Comparison of ENCODE assay signal across 23 cellular contexts in genomic region chr19:41898235-41898634, GRCh38. TPM values are rescaled to one million over a fixed set of nuclear protein-coding genes. Genes with fewer than 3 reads are reported as not detected.
DNase-seq lines count a peak whose midpoint lies in the region; ATAC-seq lines count a peak whose summit lies in the region.
"Had no signal": no experiment of that assay in that cellular context is flagged by ENCODE, and none has a peak within 500 bp of the region (broad histone marks: within the 10 kb centered on the region; RNA-seq: fewer than 3 reads in every experiment).

No MANE protein-coding gene starts in this region.

- ATAC-seq in activated naive CD4-positive, alpha-beta T cell treated with anti-CD3 and anti-CD28 coated beads, Interleukin-2, amount 50 U/mL, for 72 hours, result no peak
- ATAC-seq in naive thymus-derived CD4-positive, alpha-beta T cell, result no peak
- peak; percentile 27 for ATAC-seq in aorta (ENCODE audit: low FRiP score)
- no peak for ATAC-seq in GM21529 (IDR thresholded peaks at IDR 0.05; ENCODE audit: unreplicated experiment)
- ATAC-seq: A549, Panc1 had no signal

- H3K27me3 ChIP-seq in naive thymus-derived CD4-positive, alpha-beta T cell (ENCODE audit: control insufficient read depth in 2 of 2, insufficient read depth in 2 of 2, low read length in 2 of 2), result no peaks in the 10 kb centered on the region
- H3K27me3 ChIP-seq in aorta (ENCODE audit: control insufficient read depth in 1 of 2, insufficient read depth in 2 of 2, low read length in 1 of 2), result no peaks in the 10 kb centered on the region
- H3K27me3 ChIP-seq: BLaER1 had no signal

- H3K4me3 Mint-ChIP-seq in activated naive CD8-positive, alpha-beta T cell, result no peak overlapping the region
- peak overlapping the region in 3 of 10 donors; percentile 30 to 46 (median 35) for H3K4me3 Mint-ChIP-seq in naive thymus-derived CD4-positive, alpha-beta T cell
- H3K4me3 Mint-ChIP-seq: H9 had no signal

- peaks cover 18 to 57% of the 10 kb centered on the region in 2 donors for H3K4me1 ChIP-seq in naive thymus-derived CD4-positive, alpha-beta T cell (ENCODE audit: control insufficient read depth in 2 of 2, insufficient read depth in 2 of 2, low read length in 2 of 2)
- no peaks in the 10 kb centered on the region for H3K4me1 ChIP-seq in aorta (ENCODE audit: control insufficient read depth in 1 of 2, insufficient read depth in 2 of 2, low read length in 2 of 2)

- peak overlapping the region; percentile 5 for H3K27ac ChIP-seq in naive thymus-derived CD4-positive, alpha-beta T cell (ENCODE audit: low read depth, low read length)
- H3K27ac ChIP-seq in aorta (ENCODE audit: low read depth in 1 of 2, low read length in 2 of 2), result no peak overlapping the region
- H3K27ac ChIP-seq: A549, BLaER1 had no signal

- no peak for DNase-seq in activated naive CD4-positive, alpha-beta T cell treated with anti-CD3 and anti-CD28 coated beads, Interleukin-2, amount 50 U/mL, for 72 hours (ENCODE audit: low spot score in 2 of 2)
- DNase-seq in activated naive CD4-positive, alpha-beta T cell treated with Interleukin-2 at 50 U/mL for 16 hours, result no peak
- DNase-seq in naive thymus-derived CD4-positive, alpha-beta T cell, result no peak
- DNase-seq in aorta (no peak), NCI-H748 treated with DMSO at 0.1 percent for 48 hours (lab: John Stamatoyannopoulos, UW) (no peak), putamen (ENCODE audit: low spot score) (no peak)
- DNase-seq: DMS79, H9, Karpas-422, MM.1S, NCI-H1092, NCI-H1436 treated with DMSO at 0.1 percent for 48 hours, NCI-H2029 treated with DMSO at 0.1 percent for 48 hours, NCI-H2171, NCI-H446, NCI-H526 treated with DMSO at 0.1 percent for 48 hours, Right ventricle myocardium superior had no signal

- H3K4me1 Mint-ChIP-seq in activated naive CD8-positive, alpha-beta T cell (ENCODE audit: low read depth), result peaks cover 64% of the 10 kb centered on the region
- peaks cover 30 to 75% (median 46%) of the 10 kb centered on the region in 7 donors for H3K4me1 Mint-ChIP-seq in naive thymus-derived CD4-positive, alpha-beta T cell

- no peaks in the 10 kb centered on the region for H3K27me3 Mint-ChIP-seq in activated naive CD8-positive, alpha-beta T cell
- H3K27me3 Mint-ChIP-seq in naive thymus-derived CD4-positive, alpha-beta T cell, result no peaks in the 10 kb centered on the region

- peaks cover 32 to 89% (median 52%) of the 10 kb centered on the region in 3 experiments for H3K36me3 ChIP-seq in naive thymus-derived CD4-positive, alpha-beta T cell (ENCODE audit: control insufficient read depth in 2 of 3, insufficient read depth in 3 of 3, low read length in 3 of 3)
- peaks cover 6 to 13% of the 10 kb centered on the region in 2 donors for H3K36me3 ChIP-seq in aorta (ENCODE audit: control insufficient read depth in 1 of 2, insufficient read depth in 2 of 2, low read length in 1 of 2)

- intact Hi-C loops in naive thymus-derived CD4-positive, alpha-beta T cell (cut with micrococcal nuclease), result no loop called here
- intact Hi-C loops in aorta (cut with DNase I), result no loop called here

- H3K36me3 Mint-ChIP-seq in activated naive CD4-positive, alpha-beta T cell treated with anti-CD3 and anti-CD28 coated beads, Interleukin-2, amount 50 U/mL, for 72 hours, result peaks cover 11 to 30% of the 10 kb centered on the region in 2 donors
- H3K36me3 Mint-ChIP-seq in activated naive CD8-positive, alpha-beta T cell, result peaks cover 7% of the 10 kb centered on the region
- peaks cover 7 to 42% (median 20%) of the 10 kb centered on the region in 5 donors for H3K36me3 Mint-ChIP-seq in naive thymus-derived CD4-positive, alpha-beta T cell

- no peak overlapping the region for H3K4me3 ChIP-seq in naive thymus-derived CD4-positive, alpha-beta T cell (ENCODE audit: low read length)
- H3K4me3 ChIP-seq in aorta (ENCODE audit: low read length in 2 of 2), result no peak overlapping the region
- H3K4me3 ChIP-seq: A549, BLaER1 had no signal

- CTCF ChIA-PET in naive thymus-derived CD4-positive, alpha-beta T cell (lab: Charles Lee), result interaction anchor here (0.8 kb wide), 1 partner anchor 10 kb away, joined by 4 read pairs; no protein-coding TSS in a partner anchor

- no peaks in the 10 kb centered on the region for H3K9me3 ChIP-seq in naive thymus-derived CD4-positive, alpha-beta T cell (ENCODE audit: control insufficient read depth in 2 of 3, low read length in 3 of 3)
- no peaks in the 10 kb centered on the region for H3K9me3 ChIP-seq in aorta (ENCODE audit: control insufficient read depth, low read length)
- H3K9me3 ChIP-seq: A549, BLaER1 had no signal

- POLR2A ChIA-PET in naive thymus-derived CD4-positive, alpha-beta T cell (lab: Charles Lee), result interaction anchor here (1.2 to 15.6 kb wide), 3 partner anchors 11 to 25 kb away, joined by 7 to 348 read pairs (median 16); partner anchors contain the start of gene ARHGEF1

- peak overlapping the region; percentile 36 to 59 for H3K27ac Mint-ChIP-seq in activated naive CD4-positive, alpha-beta T cell treated with anti-CD3 and anti-CD28 coated beads, Interleukin-2, amount 50 U/mL, for 72 hours
- peak overlapping the region; percentile 73 for H3K27ac Mint-ChIP-seq in activated naive CD8-positive, alpha-beta T cell
- H3K27ac Mint-ChIP-seq in naive thymus-derived CD4-positive, alpha-beta T cell, result peak overlapping the region in 5 of 9 donors; percentile 63 to 84 (median 81)

- H3K9me3 Mint-ChIP-seq in activated naive CD4-positive, alpha-beta T cell treated with anti-CD3 and anti-CD28 coated beads, Interleukin-2, amount 50 U/mL, for 72 hours, result no peaks in the 10 kb centered on the region
- H3K9me3 Mint-ChIP-seq in activated naive CD8-positive, alpha-beta T cell (ENCODE audit: low read depth), result no peaks in the 10 kb centered on the region
- no peaks in the 10 kb centered on the region for H3K9me3 Mint-ChIP-seq in naive thymus-derived CD4-positive, alpha-beta T cell
- H3K9me3 Mint-ChIP-seq: H9 had no signal

- 90 to 91% methylated on average over 15 of the region's 15 CpGs for WGBS in aorta, 2 donors

RNA-seq across cellular contexts. Expression of gene ARHGEF1, which starts 15.3 kb away (rescaled TPM):
- total RNA-seq in activated naive CD4-positive, alpha-beta T cell treated with anti-CD3 and anti-CD28 coated beads, Interleukin-2, amount 50 U/mL, for 72 hours, result 100 to 1,000 TPM; 361 to 383 TPM
- total RNA-seq in naive thymus-derived CD4-positive, alpha-beta T cell, result 1,000 to 10,000 TPM in 4 of 5 experiments, 100 to 1,000 TPM in 1; 662 to 1,236 (median 1,141) TPM
- polyA plus RNA-seq in naive thymus-derived CD4-positive, alpha-beta T cell, result 100 to 1,000 TPM; 184 to 367 TPM
- 100 to 1,000 TPM in 1 of 2 donors, 10 to 100 TPM in 1; 95.5 to 137 TPM for total RNA-seq in aorta
- polyA plus RNA-seq in aorta, result 100 to 1,000 TPM in 1 of 2 donors, 10 to 100 TPM in 1; 29.8 to 163 TPM

RNA-seq across cellular contexts. Expression of gene CD79A, which starts 21.2 kb away (rescaled TPM):
- total RNA-seq in activated naive CD4-positive, alpha-beta T cell treated with anti-CD3 and anti-CD28 coated beads, Interleukin-2, amount 50 U/mL, for 72 hours, result 1 to 10 TPM; 3.3 to 7.0 TPM
- 10 to 100 TPM in 1 of 5 experiments, 1 to 10 TPM in 4; 2.6 to 27.9 (median 2.8) TPM for total RNA-seq in naive thymus-derived CD4-positive, alpha-beta T cell
- polyA plus RNA-seq in naive thymus-derived CD4-positive, alpha-beta T cell, result 10 to 100 TPM in 1 of 2 donors, 1 to 10 TPM in 1; 9.6 to 16.8 TPM
- 1 to 10 TPM in 1 of 2 donors, under 1 TPM in 1; 0.96 to 1.3 TPM for total RNA-seq in aorta
- polyA plus RNA-seq in aorta, result under 1 TPM; 0.49 to 0.63 TPM
- total RNA-seq: Right ventricle myocardium superior had no signal

RNA-seq across cellular contexts. Expression of gene ERFL, which starts 30.0 kb away (rescaled TPM):
- total RNA-seq in activated naive CD4-positive, alpha-beta T cell treated with anti-CD3 and anti-CD28 coated beads, Interleukin-2, amount 50 U/mL, for 72 hours, result 1 to 10 TPM; 1.7 to 2.9 TPM
- 10 to 100 TPM in 2 of 5 experiments, 1 to 10 TPM in 3; 3.0 to 15.0 (median 8.0) TPM for total RNA-seq in naive thymus-derived CD4-positive, alpha-beta T cell
- polyA plus RNA-seq in naive thymus-derived CD4-positive, alpha-beta T cell, result not detected
- under 1 TPM; 0.51 to 0.81 TPM for total RNA-seq in aorta
- under 1 TPM in 1 of 2 donors, not detected in 1; 0.46 TPM for polyA plus RNA-seq in aorta
- total RNA-seq: Right ventricle myocardium superior had no signal

RNA-seq across cellular contexts. Expression of gene RPS19, which starts 38.2 kb away (rescaled TPM):
- total RNA-seq in activated naive CD4-positive, alpha-beta T cell treated with anti-CD3 and anti-CD28 coated beads, Interleukin-2, amount 50 U/mL, for 72 hours, result 1,000 to 10,000 TPM; 3,521 to 4,779 TPM
- total RNA-seq in naive thymus-derived CD4-positive, alpha-beta T cell, result 1,000 to 10,000 TPM; 2,739 to 3,712 (median 3,396) TPM
- 1,000 to 10,000 TPM; 6,645 to 7,822 TPM for polyA plus RNA-seq in naive thymus-derived CD4-positive, alpha-beta T cell
- total RNA-seq in aorta, result 1,000 to 10,000 TPM; 1,062 to 1,150 TPM
- 1,000 to 10,000 TPM; 2,268 to 2,335 TPM for polyA plus RNA-seq in aorta

RNA-seq across cellular contexts. Expression of gene DMRTC2, which starts 53.4 kb away (rescaled TPM):
- not detected for total RNA-seq in activated naive CD4-positive, alpha-beta T cell treated with anti-CD3 and anti-CD28 coated beads, Interleukin-2, amount 50 U/mL, for 72 hours
- total RNA-seq in naive thymus-derived CD4-positive, alpha-beta T cell, result under 1 TPM in 1 of 5 experiments, not detected in 4; 0.12 TPM
- polyA plus RNA-seq in naive thymus-derived CD4-positive, alpha-beta T cell, result not detected
- not detected for total RNA-seq in aorta
- not detected for polyA plus RNA-seq in aorta
- total RNA-seq: H9, HT-29, Right ventricle myocardium superior had no signal
- polyA plus RNA-seq: A549 had no signal
